Comparison of ENCODE assay signal across 1 cellular context in genomic region chr1:36156329-36157114, GRCh38.
A peak's percentile ranks its signal among the peaks of the same experiment; 100 is the strongest.
TF ChIP-seq lines count a peak whose summit lies in the region.

No MANE protein-coding gene starts in this region.

TF ChIP-seq in GM12878, 131 proteins besides CTCF, POLR2A, EP300 and RAD21 (continued from another document):
- no peak for TF ChIP-seq E2F8 (IDR thresholded peaks at IDR 0.05; ENCODE audit: low read depth, partially characterized antibody)
- no peak for TF ChIP-seq ZSCAN29 (IDR thresholded peaks at IDR 0.05)
- no peak for TF ChIP-seq SREBF1 (IDR thresholded peaks at IDR 0.05; ENCODE audit: low read length)
- TF ChIP-seq MYB (IDR thresholded peaks at IDR 0.05; ENCODE audit: borderline replicate concordance, low read depth, low read length), result no peak
- TF ChIP-seq IKZF1 (conservative IDR thresholded peaks at IDR 0.05), result no peak; the same call in 1 of the 2 replicates
- no peak for TF ChIP-seq NR2C2 (IDR thresholded peaks at IDR 0.05; ENCODE audit: borderline replicate concordance, control insufficient read depth, insufficient read length, low read depth)
- no peak for TF ChIP-seq TCF12 (IDR thresholded peaks at IDR 0.05; ENCODE audit: low read depth, low read length)
- peak; percentile 37; the same call in 1 of the 2 replicates for TF ChIP-seq NR2F1 (conservative IDR thresholded peaks at IDR 0.05)
- no peak for TF ChIP-seq ASH2L (IDR thresholded peaks at IDR 0.05; ENCODE audit: borderline replicate concordance, low read depth)
- TF ChIP-seq ATF3 (IDR thresholded peaks at IDR 0.05; ENCODE audit: borderline replicate concordance, extremely low read depth, low read depth, low read length), result no peak
- TF ChIP-seq EED (IDR thresholded peaks at IDR 0.05; ENCODE audit: low read depth), result no peak
- no peak for TF ChIP-seq CHD2 (IDR thresholded peaks at IDR 0.05; ENCODE audit: borderline replicate concordance, low read depth, low read length)
- TF ChIP-seq E2F4 (IDR thresholded peaks at IDR 0.05; ENCODE audit: low read depth, low read length), result no peak
- no peak for TF ChIP-seq WRNIP1 (IDR thresholded peaks at IDR 0.05; ENCODE audit: borderline replicate concordance, low read depth, low read length)
- TF ChIP-seq USF2 (IDR thresholded peaks at IDR 0.05; ENCODE audit: borderline replicate concordance, low read depth, low read length), result no peak; the same call in 1 of the 2 replicates
- no peak for TF ChIP-seq ETV6 (conservative IDR thresholded peaks at IDR 0.05 in 1 of 2, IDR thresholded peaks at IDR 0.05 in 1 of 2; ENCODE audit: borderline replicate concordance in 1 of 2, low read depth in 1 of 2)
- no peak for TF ChIP-seq NFXL1 (IDR thresholded peaks at IDR 0.05; ENCODE audit: borderline replicate concordance)
- no peak for TF ChIP-seq E4F1 (IDR thresholded peaks at IDR 0.05; ENCODE audit: borderline replicate concordance, partially characterized antibody)
- no peak for TF ChIP-seq BCL3 (IDR thresholded peaks at IDR 0.05; ENCODE audit: borderline replicate concordance, insufficient read depth, low read depth, low read length, poor library complexity, severe bottlenecking)
- TF ChIP-seq EZH2 (IDR thresholded peaks at IDR 0.05; ENCODE audit: borderline replicate concordance, control insufficient read depth, low read depth, low read length), result no peak
- 0 out of 2 replicates have a peak, but pooled peaks have one; percentile 45 for TF ChIP-seq MLLT1 (IDR thresholded peaks at IDR 0.05)
- no peak for TF ChIP-seq FOXM1 (IDR thresholded peaks at IDR 0.05; ENCODE audit: low read depth, low read length)
- TF ChIP-seq MTA3 (IDR thresholded peaks at IDR 0.05; ENCODE audit: borderline replicate concordance, low read length), result no peak
- TF ChIP-seq TAF1 (IDR thresholded peaks at IDR 0.05; ENCODE audit: borderline replicate concordance, low read depth, low read length), result 0 out of 2 replicates have a peak, but pooled peaks have one; percentile 10
- no peak for TF ChIP-seq SUPT20H (IDR thresholded peaks at IDR 0.05; ENCODE audit: borderline replicate concordance, control insufficient read depth, low read depth, low read length)
- no peak for TF ChIP-seq HCFC1 (IDR thresholded peaks at IDR 0.05; ENCODE audit: low read length)
- no peak for TF ChIP-seq ZNF24 (IDR thresholded peaks at IDR 0.05)
- no peak for TF ChIP-seq PML (IDR thresholded peaks at IDR 0.05; ENCODE audit: low read length)
- no peak for TF ChIP-seq PKNOX1 (IDR thresholded peaks at IDR 0.05)
- TF ChIP-seq GABPA (IDR thresholded peaks at IDR 0.05; ENCODE audit: low read depth), result no peak
- TF ChIP-seq SP1 (IDR thresholded peaks at IDR 0.05; ENCODE audit: low read depth, low read length), result no peak
- TF ChIP-seq MYC (IDR thresholded peaks at IDR 0.05; ENCODE audit: insufficient read depth, insufficient read length, insufficient replicate concordance, low read length, severe bottlenecking), result no peak
- TF ChIP-seq NFYA (IDR thresholded peaks at IDR 0.05; ENCODE audit: borderline replicate concordance, low read depth, low read length), result no peak
- TF ChIP-seq CREB1 (IDR thresholded peaks at IDR 0.05; ENCODE audit: low read depth), result no peak
- no peak for TF ChIP-seq SRF (IDR thresholded peaks at IDR 0.05; ENCODE audit: low read depth in 2 of 2, low read length in 2 of 2)
